Comparison of ENCODE assay signal across 10 cellular contexts in the genomic region with DNA sequence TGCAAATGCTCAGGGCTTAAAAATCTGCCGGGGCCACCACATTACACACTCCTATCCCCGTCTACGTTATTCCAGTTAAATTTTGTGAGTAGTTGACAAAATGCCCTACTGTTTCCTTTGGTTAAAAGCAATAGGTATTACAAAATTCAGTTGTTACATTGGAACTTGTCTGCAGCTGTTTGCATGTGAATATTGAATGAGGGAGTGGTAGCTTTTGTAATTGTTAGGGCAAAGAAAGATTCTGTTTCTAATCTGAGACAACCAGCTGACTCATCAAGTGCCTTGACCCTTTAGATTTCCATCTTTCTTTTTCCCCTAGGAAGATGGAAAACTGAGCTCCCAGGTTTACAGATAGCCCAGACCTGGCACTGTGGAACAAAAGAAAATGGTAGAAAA. TPM values are rescaled to one million over a fixed set of nuclear protein-coding genes. Genes with fewer than 3 reads are reported as not detected.
DNase-seq lines count a peak whose midpoint lies in the region; ATAC-seq, FAIRE-seq and TF ChIP-seq lines count a peak whose summit lies in the region.
"Had no signal": no experiment of that assay in that cellular context is flagged by ENCODE, and none has a peak within 500 bp of the region (broad histone marks: within the 10 kb centered on the region; RNA-seq: fewer than 3 reads in every experiment).

No MANE protein-coding gene starts in this region.

- peaks cover 32% of the 10 kb centered on the region for H4K20me1 ChIP-seq in HepG2 (ENCODE audit: insufficient read depth, low read length)

- H2AFZ ChIP-seq in HepG2 (ENCODE audit: low read length), result no peak overlapping the region

- POLR2A ChIA-PET in HepG2 (lab: Yijun Ruan, JAX) (interaction anchor here (1.0 to 2.6 kb wide), 8 partner anchors 8 to 139 kb away, joined by 3 to 11 read pairs (median 5); a partner anchor contains a TSS), GM10248 (lab: Yijun Ruan, JAX) (interaction anchor here (0.8 kb wide), 1 partner anchor 12 kb away, joined by 3 read pairs; no protein-coding TSS in a partner anchor)

- H3K36me3 ChIP-seq in HepG2 (replicated peaks in 1 of 2; ENCODE audit: control insufficient read depth in 1 of 2, insufficient read depth in 2 of 2, low read length in 2 of 2) (peaks cover 14 to 35% of the 10 kb centered on the region in 2 experiments), vagina (peaks cover 0 to 19% of the 10 kb centered on the region in 2 donors)

- 26% methylated on average over 3 of the region's 3 CpGs for WGBS in HepG2 (ENCODE audit: low lambda C conversion rate)

- TF ChIP-seq RAD21 in HepG2 (CRISPR knock-in tag; IDR thresholded peaks at IDR 0.05), result no peak

- no peak overlapping the region for H3K9ac ChIP-seq in HepG2 (ENCODE audit: insufficient read depth, low read depth, low read length)

- intact Hi-C loops in HepG2 (cut with micrococcal nuclease; ENCODE audit: unreplicated experiment) (loop anchor here (1.0 to 10.0 kb wide), 4 partner anchors 34 to 328 kb away; a partner anchor contains a TSS), vagina (cut with DNase I) (loop anchor here (5.0 kb wide), 1 partner anchor 35 kb away; no protein-coding TSS in a partner anchor)

- TF ChIP-seq EP300 in HepG2 (IDR thresholded peaks at IDR 0.05; ENCODE audit: low read depth in 2 of 2, low read length in 2 of 2), result no peak
- TF ChIP-seq EP300 in HepG2 (CRISPR knock-in tag; IDR thresholded peaks at IDR 0.05; ENCODE audit: borderline replicate concordance), result no peak

- H3K27me3 ChIP-seq in HepG2 (ENCODE audit: control insufficient read depth in 1 of 2, insufficient read depth in 2 of 2, low read length in 2 of 2), result no peaks in the 10 kb centered on the region
- H3K27me3 ChIP-seq in vagina, result no peaks in the 10 kb centered on the region

- H3K27ac ChIP-seq in HepG2 (ENCODE audit: extremely low read length, insufficient read depth, low read length) (peak overlapping the region; percentile 36), vagina (peak overlapping the region; percentile 53)

- DNase-seq in activated T-cell treated with anti-CD3 and anti-CD28 coated beads, Interleukin-2, amount 50 U/mL, for 72 hours, result no peak
- DNase-seq in activated T-cell treated with anti-CD3 and anti-CD28 coated beads, Interleukin-2, amount 50 U/mL, for 48 hours, result no peak
- DNase-seq in amniotic epithelial cell (ENCODE audit: low read depth) (peak; percentile 53), HepG2 (ENCODE audit: low spot score) (no peak), vagina (ENCODE audit: extremely low spot score in 2 of 2) (no peak), GM10248 (ENCODE audit: extremely low spot score) (no peak)
- DNase-seq in activated CD4-positive, alpha-beta T cell treated with anti-CD3 and anti-CD28 coated beads, Interleukin-2, amount 50 U/mL, for 4 hours, result no peak
- DNase-seq in activated CD4-positive, alpha-beta T cell treated with anti-CD3 and anti-CD28 coated beads for 4 hours, result no peak

- peak overlapping the region; percentile 2 for H3K27ac Mint-ChIP-seq in activated T-cell treated with anti-CD3 and anti-CD28 coated beads, Interleukin-2, amount 50 U/mL, for 72 hours

- peaks cover 64% of the 10 kb centered on the region for H3K79me2 ChIP-seq in HepG2 (ENCODE audit: insufficient read depth, low read length)

- H3K9me3 Mint-ChIP-seq in activated T-cell treated with anti-CD3 and anti-CD28 coated beads, Interleukin-2, amount 50 U/mL, for 72 hours, result no peaks in the 10 kb centered on the region
- H3K9me3 Mint-ChIP-seq: activated naive CD4-positive, alpha-beta T cell treated with anti-CD3 and anti-CD28 coated beads, Interleukin-2, amount 50 U/mL, for 24 hours; CD14-positive monocyte had no signal

- no peak for TF ChIP-seq POLR2A in HepG2 (IDR thresholded peaks at IDR 0.05; ENCODE audit: insufficient read depth in 1 of 2, low read depth in 2 of 2, low read length in 2 of 2)
- no peak for TF ChIP-seq POLR2A in vagina (IDR thresholded peaks at IDR 0.05)

- H3K4me3 ChIP-seq in HepG2 (replicated peaks in 1 of 3; ENCODE audit: insufficient read depth in 1 of 3, low read depth in 2 of 3, low read length in 3 of 3) (no peak overlapping the region), vagina (no peak overlapping the region)

- in situ Hi-C loops in HepG2 (cut with HindIII; ENCODE audit: extremely low pct_ligation_motif_present, low pct_unique_long_range_greater_than_20kb), result loop anchor here (25.0 kb wide), 1 partner anchor 325 kb away; no protein-coding TSS in a partner anchor

- no peak for ATAC-seq in activated T-cell treated with anti-CD3 and anti-CD28 coated beads, Interleukin-2, amount 50 U/mL, for 72 hours (replicated peaks in 1 of 2)
- no peak for ATAC-seq in HepG2

- H3K4me1 ChIP-seq in HepG2 (ENCODE audit: insufficient read depth, low read length) (peaks cover 27% of the 10 kb centered on the region), vagina (peaks cover 73% of the 10 kb centered on the region)

- H3K27me3 Mint-ChIP-seq in activated T-cell treated with anti-CD3 and anti-CD28 coated beads, Interleukin-2, amount 50 U/mL, for 72 hours (ENCODE audit: low read depth), result no peaks in the 10 kb centered on the region
- H3K27me3 Mint-ChIP-seq: activated naive CD4-positive, alpha-beta T cell treated with anti-CD3 and anti-CD28 coated beads, Interleukin-2, amount 50 U/mL, for 24 hours had no signal

- H3K4me2 ChIP-seq in HepG2 (ENCODE audit: low read depth, low read length), result peak overlapping the region; percentile 39; the same call in 1 of the 2 replicates

- TF ChIP-seq CTCF in HepG2 (CRISPR knock-in tag; IDR thresholded peaks at IDR 0.05) (no peak), vagina (IDR thresholded peaks at IDR 0.05) (no peak), GM10248 (IDR thresholded peaks at IDR 0.05; ENCODE audit: control extremely low read depth, extremely low read depth, low read depth, missing control alignments) (no peak)

- FAIRE-seq in HepG2 (lab: Jason Lieb, UNC), result peak; percentile 52

- BruUV-seq in HepG2 (replicated peaks; lab: Mats Ljungman, UMichigan), result no TSS peak

- H3K4me1 Mint-ChIP-seq in activated T-cell treated with anti-CD3 and anti-CD28 coated beads, Interleukin-2, amount 50 U/mL, for 72 hours (ENCODE audit: low read depth), result peaks cover 78% of the 10 kb centered on the region

- no peak overlapping the region for H3K4me3 Mint-ChIP-seq in activated T-cell treated with anti-CD3 and anti-CD28 coated beads, Interleukin-2, amount 50 U/mL, for 72 hours
- H3K4me3 Mint-ChIP-seq: activated naive CD4-positive, alpha-beta T cell treated with anti-CD3 and anti-CD28 coated beads, Interleukin-2, amount 50 U/mL, for 24 hours had no signal

- H3K36me3 Mint-ChIP-seq in activated T-cell treated with anti-CD3 and anti-CD28 coated beads, Interleukin-2, amount 50 U/mL, for 72 hours (ENCODE audit: insufficient read depth in 2 of 2), result peaks cover 0 to 9% of the 10 kb centered on the region in 2 donors

- H3K9me3 ChIP-seq in HepG2 (ENCODE audit: low read length), result no peaks in the 10 kb centered on the region
- H3K9me3 ChIP-seq in vagina, result no peaks in the 10 kb centered on the region

- CTCF ChIA-PET in HepG2 (lab: Yijun Ruan, JAX; ENCODE audit: low intra/inter-chr PET ratio, low total read pairs) (interaction anchor here (0.8 to 1.9 kb wide), 2 partner anchors 33 to 63 kb away, joined by 3 to 11 read pairs; no protein-coding TSS in a partner anchor), GM10248 (lab: Yijun Ruan, JAX) (interaction anchor here (0.7 to 4.6 kb wide), 34 partner anchors 9 to 566 kb away, joined by 3 to 49 read pairs (median 4); a partner anchor contains a TSS)

RNA-seq across cellular contexts. Expression of a gene that starts 30.2 kb away (rescaled TPM):
- total RNA-seq in activated T-cell treated with anti-CD3 and anti-CD28 coated beads, Interleukin-2, amount 50 U/mL, for 72 hours, result 10 to 100 TPM; 26.9 to 28.0 TPM
- total RNA-seq in HepG2 (2016; rRNA removed; fragmentation: Illumina TruSeq; extraction: Trizol), result 10.0 and 12.1 TPM in 2 replicates
- total RNA-seq in HepG2 (2016; cell fraction: cytosol; rRNA removed; fragmentation: Illumina TruSeq; extraction: Trizol; ENCODE audit: low read depth), result 2.6 and 4.2 TPM in 2 replicates
- total RNA-seq in HepG2 (2016; cell fraction: insoluble cytoplasmic fraction; rRNA removed; fragmentation: Illumina TruSeq; extraction: Trizol), result 9.9 and 10.9 TPM in 2 replicates
- 7.3 and 7.7 TPM in 2 replicates for total RNA-seq in HepG2 (2016; cell fraction: membrane; rRNA removed; fragmentation: Illumina TruSeq; extraction: Trizol)
- total RNA-seq in HepG2 (2016; cell fraction: nucleus; rRNA removed; fragmentation: Illumina TruSeq; extraction: Trizol), result 11.4 and 13.3 TPM in 2 replicates
- 9.5 and 10.8 TPM in 2 replicates for polyA plus RNA-seq in HepG2 (2011; rRNA removed)
- 4.7 and 5.1 TPM in 2 replicates for polyA plus RNA-seq in HepG2 (2011; cell fraction: cytosol; rRNA removed)
- polyA plus RNA-seq in HepG2 (2011; cell fraction: nucleus; rRNA removed), result 13.9 and 19.7 TPM in 2 replicates
- polyA plus RNA-seq in HepG2 (2012), result 14.7 and 16.0 TPM in 2 replicates
- 0.51 and 0.53 TPM in 2 replicates for polyA plus RNA-seq in HepG2 (2016; cell fraction: cytosol; fragmentation: Illumina TruSeq; extraction: Trizol; ENCODE audit: low read depth)
- polyA plus RNA-seq in HepG2 (2016; cell fraction: insoluble cytoplasmic fraction; fragmentation: Illumina TruSeq; extraction: Trizol; ENCODE audit: low read depth), result 13.3 and 16.9 TPM in 2 replicates
- polyA plus RNA-seq in HepG2 (2016; cell fraction: membrane; fragmentation: Illumina TruSeq; extraction: Trizol; ENCODE audit: low read depth), result 3.4 and 3.7 TPM in 2 replicates
- 17.9 and 20.0 TPM in 2 replicates for polyA plus RNA-seq in HepG2 (2016; cell fraction: nucleus; fragmentation: Illumina TruSeq; extraction: Trizol; ENCODE audit: insufficient read depth, low read depth)
- 10.5 TPM in 2 replicates for polyA minus RNA-seq in HepG2 (2011; rRNA and poly(A)+ RNA removed; ENCODE audit: low replicate concordance)
- polyA minus RNA-seq in HepG2 (2011; cell fraction: cytosol; rRNA and poly(A)+ RNA removed), result 7.9 and 8.1 TPM in 2 replicates
- 12.1 and 12.2 TPM in 2 replicates for polyA minus RNA-seq in HepG2 (2011; cell fraction: nucleus; rRNA and poly(A)+ RNA removed)
- 25.3 TPM for total RNA-seq in vagina

RNA-seq across cellular contexts. Expression of a gene that starts 31.0 kb away (rescaled TPM):
- total RNA-seq in activated T-cell treated with anti-CD3 and anti-CD28 coated beads, Interleukin-2, amount 50 U/mL, for 72 hours, result 1 to 10 TPM; 1.5 TPM
- total RNA-seq in HepG2 (2016; rRNA removed; fragmentation: Illumina TruSeq; extraction: Trizol), result 0.35 TPM in 1 of 2 replicates, not detected in the other
- total RNA-seq in HepG2 (2016; cell fraction: cytosol; rRNA removed; fragmentation: Illumina TruSeq; extraction: Trizol; ENCODE audit: low read depth), result not detected in 2 replicates
- total RNA-seq in HepG2 (2016; cell fraction: insoluble cytoplasmic fraction; rRNA removed; fragmentation: Illumina TruSeq; extraction: Trizol), result 0.30 TPM in 1 of 2 replicates, not detected in the other
- not detected in 2 replicates for total RNA-seq in HepG2 (2016; cell fraction: membrane; rRNA removed; fragmentation: Illumina TruSeq; extraction: Trizol)
- 0.56 TPM in 1 of 2 replicates, not detected in the other for total RNA-seq in HepG2 (2016; cell fraction: nucleus; rRNA removed; fragmentation: Illumina TruSeq; extraction: Trizol)
- polyA plus RNA-seq in HepG2 (2011; rRNA removed), result not detected in 2 replicates
- polyA plus RNA-seq in HepG2 (2011; cell fraction: cytosol; rRNA removed), result not detected in 2 replicates
- polyA plus RNA-seq in HepG2 (2011; cell fraction: nucleus; rRNA removed), result 0.78 and 0.82 TPM in 2 replicates
- polyA plus RNA-seq in HepG2 (2012), result not detected in 2 replicates
- not detected in 2 replicates for polyA plus RNA-seq in HepG2 (2016; cell fraction: cytosol; fragmentation: Illumina TruSeq; extraction: Trizol; ENCODE audit: low read depth)
- not detected in 2 replicates for polyA plus RNA-seq in HepG2 (2016; cell fraction: insoluble cytoplasmic fraction; fragmentation: Illumina TruSeq; extraction: Trizol; ENCODE audit: low read depth)
- not detected in 2 replicates for polyA plus RNA-seq in HepG2 (2016; cell fraction: membrane; fragmentation: Illumina TruSeq; extraction: Trizol; ENCODE audit: low read depth)
- polyA plus RNA-seq in HepG2 (2016; cell fraction: nucleus; fragmentation: Illumina TruSeq; extraction: Trizol; ENCODE audit: insufficient read depth, low read depth), result 0.91 and 1.1 TPM in 2 replicates
- polyA minus RNA-seq in HepG2 (2011; rRNA and poly(A)+ RNA removed; ENCODE audit: low replicate concordance), result 0.44 and 0.47 TPM in 2 replicates
- not detected in 2 replicates for polyA minus RNA-seq in HepG2 (2011; cell fraction: cytosol; rRNA and poly(A)+ RNA removed)
- not detected in 2 replicates for polyA minus RNA-seq in HepG2 (2011; cell fraction: nucleus; rRNA and poly(A)+ RNA removed)
- total RNA-seq in vagina, result 10.6 TPM

RNA-seq across cellular contexts. Expression of a gene that starts 43.9 kb away (rescaled TPM):
- total RNA-seq in activated T-cell treated with anti-CD3 and anti-CD28 coated beads, Interleukin-2, amount 50 U/mL, for 72 hours, result 100 to 1,000 TPM; 101 to 108 TPM
- total RNA-seq in HepG2 (2016; rRNA removed; fragmentation: Illumina TruSeq; extraction: Trizol) (69.2 and 93.5 TPM in 2 replicates), vagina (95.5 TPM)
- 62.1 and 64.9 TPM in 2 replicates for total RNA-seq in HepG2 (2016; cell fraction: cytosol; rRNA removed; fragmentation: Illumina TruSeq; extraction: Trizol; ENCODE audit: low read depth)
- 62.4 and 88.8 TPM in 2 replicates for total RNA-seq in HepG2 (2016; cell fraction: insoluble cytoplasmic fraction; rRNA removed; fragmentation: Illumina TruSeq; extraction: Trizol)
- 158 and 164 TPM in 2 replicates for total RNA-seq in HepG2 (2016; cell fraction: membrane; rRNA removed; fragmentation: Illumina TruSeq; extraction: Trizol)
- total RNA-seq in HepG2 (2016; cell fraction: nucleus; rRNA removed; fragmentation: Illumina TruSeq; extraction: Trizol), result 79.6 and 99.8 TPM in 2 replicates
- polyA plus RNA-seq in HepG2 (2011; rRNA removed), result 130 and 170 TPM in 2 replicates
- 134 and 140 TPM in 2 replicates for polyA plus RNA-seq in HepG2 (2011; cell fraction: cytosol; rRNA removed)
- 514 and 596 TPM in 2 replicates for polyA plus RNA-seq in HepG2 (2011; cell fraction: nucleus; rRNA removed)
- polyA plus RNA-seq in HepG2 (2012), result 117 and 181 TPM in 2 replicates
- 82.9 and 88.8 TPM in 2 replicates for polyA plus RNA-seq in HepG2 (2016; cell fraction: cytosol; fragmentation: Illumina TruSeq; extraction: Trizol; ENCODE audit: low read depth)
- polyA plus RNA-seq in HepG2 (2016; cell fraction: insoluble cytoplasmic fraction; fragmentation: Illumina TruSeq; extraction: Trizol; ENCODE audit: low read depth), result 78.6 and 97.2 TPM in 2 replicates
- polyA plus RNA-seq in HepG2 (2016; cell fraction: membrane; fragmentation: Illumina TruSeq; extraction: Trizol; ENCODE audit: low read depth), result 156 and 172 TPM in 2 replicates
- polyA plus RNA-seq in HepG2 (2016; cell fraction: nucleus; fragmentation: Illumina TruSeq; extraction: Trizol; ENCODE audit: insufficient read depth, low read depth), result 171 and 174 TPM in 2 replicates
- 166 and 188 TPM in 2 replicates for polyA minus RNA-seq in HepG2 (2011; rRNA and poly(A)+ RNA removed; ENCODE audit: low replicate concordance)
- 100 and 102 TPM in 2 replicates for polyA minus RNA-seq in HepG2 (2011; cell fraction: cytosol; rRNA and poly(A)+ RNA removed)
- polyA minus RNA-seq in HepG2 (2011; cell fraction: nucleus; rRNA and poly(A)+ RNA removed), result 118 and 140 TPM in 2 replicates

RNA-seq across cellular contexts. Expression of a gene that starts 57.9 kb away (rescaled TPM):
- total RNA-seq in activated T-cell treated with anti-CD3 and anti-CD28 coated beads, Interleukin-2, amount 50 U/mL, for 72 hours, result 100 to 1,000 TPM; 213 to 226 TPM
- 160 and 161 TPM in 2 replicates for total RNA-seq in HepG2 (2016; rRNA removed; fragmentation: Illumina TruSeq; extraction: Trizol)
- total RNA-seq in HepG2 (2016; cell fraction: cytosol; rRNA removed; fragmentation: Illumina TruSeq; extraction: Trizol; ENCODE audit: low read depth), result 45.2 and 49.8 TPM in 2 replicates
- total RNA-seq in HepG2 (2016; cell fraction: insoluble cytoplasmic fraction; rRNA removed; fragmentation: Illumina TruSeq; extraction: Trizol), result 158 and 162 TPM in 2 replicates
- 63.1 and 66.1 TPM in 2 replicates for total RNA-seq in HepG2 (2016; cell fraction: membrane; rRNA removed; fragmentation: Illumina TruSeq; extraction: Trizol)
- total RNA-seq in HepG2 (2016; cell fraction: nucleus; rRNA removed; fragmentation: Illumina TruSeq; extraction: Trizol), result 98.3 and 116 TPM in 2 replicates
- 90.9 and 126 TPM in 2 replicates for polyA plus RNA-seq in HepG2 (2011; rRNA removed)
- 81.2 and 85.2 TPM in 2 replicates for polyA plus RNA-seq in HepG2 (2011; cell fraction: cytosol; rRNA removed)
- polyA plus RNA-seq in HepG2 (2011; cell fraction: nucleus; rRNA removed), result 240 and 268 TPM in 2 replicates
- polyA plus RNA-seq in HepG2 (2012), result 80.8 and 157 TPM in 2 replicates
- 43.0 and 45.0 TPM in 2 replicates for polyA plus RNA-seq in HepG2 (2016; cell fraction: cytosol; fragmentation: Illumina TruSeq; extraction: Trizol; ENCODE audit: low read depth)
- 179 and 191 TPM in 2 replicates for polyA plus RNA-seq in HepG2 (2016; cell fraction: insoluble cytoplasmic fraction; fragmentation: Illumina TruSeq; extraction: Trizol; ENCODE audit: low read depth)
- 48.5 and 49.4 TPM in 2 replicates for polyA plus RNA-seq in HepG2 (2016; cell fraction: membrane; fragmentation: Illumina TruSeq; extraction: Trizol; ENCODE audit: low read depth)
- polyA plus RNA-seq in HepG2 (2016; cell fraction: nucleus; fragmentation: Illumina TruSeq; extraction: Trizol; ENCODE audit: insufficient read depth, low read depth), result 190 and 194 TPM in 2 replicates
- 245 and 268 TPM in 2 replicates for polyA minus RNA-seq in HepG2 (2011; rRNA and poly(A)+ RNA removed; ENCODE audit: low replicate concordance)
- polyA minus RNA-seq in HepG2 (2011; cell fraction: cytosol; rRNA and poly(A)+ RNA removed), result 106 and 114 TPM in 2 replicates
- polyA minus RNA-seq in HepG2 (2011; cell fraction: nucleus; rRNA and poly(A)+ RNA removed), result 238 and 284 TPM in 2 replicates
- total RNA-seq in vagina, result 373 TPM
